ENCODE assay signal across 28 cellular contexts in genomic region chr20:17998446-17998845, GRCh38. TPM values are rescaled to one million over a fixed set of nuclear protein-coding genes. Genes with fewer than 3 reads are reported as not detected.
"Had no signal": no experiment of that assay in that cellular context is flagged by ENCODE, and none has a peak within 500 bp of the region (broad histone marks: within the 10 kb centered on the region; RNA-seq: fewer than 3 reads in every experiment).

No MANE protein-coding gene starts in this region.

- H3K36me3 Mint-ChIP-seq: IgD-negative memory B cell had no signal

- H3K27ac ChIP-seq: KMS-11, PC-9, Peyer's patch, SJCRH30 had no signal

- H3K9ac ChIP-seq: KMS-11 had no signal

- H3K36me3 ChIP-seq: Peyer's patch, SJCRH30 had no signal

- H3K4me3 ChIP-seq: K562, PC-9, Peyer's patch, SJCRH30 had no signal

- H3K9me3 ChIP-seq: Peyer's patch, SJCRH30 had no signal

- H3K4me1 ChIP-seq: Peyer's patch, SJCRH30 had no signal

- DNase-seq: Kasumi-1, MV-4-11, NCI-H1048, NCI-H1105, NCI-H1417, NCI-H1436 treated with DMSO at 0.1 percent for 48 hours, NCI-H1694, NCI-H1930, NCI-H2081, NCI-H2171, NCI-H226, NCI-H446, NCI-H510A, NCI-H524 treated with DMSO at 0.1 percent for 48 hours, NCI-H69, NCI-H774, PC-9, Peyer's patch, SHP77 treated with DMSO at 0.1 percent for 48 hours, SJCRH30, T-helper 1 cell had no signal

- FAIRE-seq: K562 had no signal

- ATAC-seq: K562, Right ventricle myocardium inferior, SK-N-SH treated with all-trans-retinoic acid at 6 μM for 48 hours had no signal

- H3K27ac Mint-ChIP-seq: IgD-negative memory B cell had no signal

- H3K9me3 Mint-ChIP-seq: IgD-negative memory B cell had no signal

- H3K4me3 Mint-ChIP-seq: IgD-negative memory B cell had no signal

- H2AFZ ChIP-seq: PC-9 had no signal

- H3K4me2 ChIP-seq: KMS-11, PC-9 had no signal

- H3K27me3 ChIP-seq: Peyer's patch, SJCRH30 had no signal

RNA-seq across cellular contexts. Expression of gene OVOL2, which starts 59.3 kb away (rescaled TPM):
- total RNA-seq: K562, OCI-LY7, Right ventricle myocardium inferior, RPMI7951, SJCRH30 had no signal
- polyA plus RNA-seq: IgD-negative memory B cell, K562 had no signal
